ENCODE assay signal across 11 cellular contexts in the genomic region with DNA sequence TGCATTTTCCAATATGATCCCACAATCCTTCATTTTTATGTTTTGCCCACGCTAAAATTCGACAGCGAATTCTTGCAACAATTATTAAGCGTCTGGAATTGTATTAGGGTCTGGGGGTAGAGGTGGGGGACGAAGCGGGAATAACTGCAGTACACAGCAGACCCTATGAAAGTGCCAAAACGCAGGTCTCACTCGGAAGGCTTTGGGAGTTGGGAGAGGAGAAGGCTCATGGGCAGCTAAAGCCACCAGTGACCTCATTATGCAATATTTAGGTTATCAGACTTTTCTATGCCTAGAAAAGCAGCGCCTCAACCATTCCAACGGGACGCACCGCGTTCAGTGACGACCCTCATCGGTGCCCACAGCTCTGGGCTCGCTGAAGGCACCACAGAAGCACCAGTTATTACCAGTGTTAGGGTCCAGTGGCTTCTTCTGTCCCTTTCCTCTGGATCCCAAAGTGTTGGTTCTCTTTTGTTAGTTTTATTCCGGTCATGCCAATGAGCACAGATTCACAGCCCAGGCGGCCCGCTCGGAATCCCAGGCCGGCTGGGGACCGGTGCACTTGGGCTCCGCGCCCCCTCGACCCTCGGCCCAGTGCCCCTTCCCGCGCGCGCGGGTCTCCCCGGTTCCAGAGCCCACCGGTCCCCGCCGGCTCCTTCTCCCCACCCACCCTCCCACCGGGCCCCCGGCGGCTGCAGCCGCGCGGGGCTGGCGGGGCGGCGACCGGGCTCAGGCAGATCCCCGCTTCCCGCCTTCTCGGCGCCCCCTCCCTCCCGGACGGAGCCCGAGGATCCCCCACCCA. TPM values are rescaled to one million over a fixed set of nuclear protein-coding genes. Genes with fewer than 3 reads are reported as not detected.
DNase-seq lines count a peak whose midpoint lies in the region; ATAC-seq and TF ChIP-seq lines count a peak whose summit lies in the region.
"Had no signal": no experiment of that assay in that cellular context is flagged by ENCODE, and none has a peak within 500 bp of the region (broad histone marks: within the 10 kb centered on the region; RNA-seq: fewer than 3 reads in every experiment).

No MANE protein-coding gene starts in this region.

- H2BK120ac ChIP-seq in mesendoderm (ENCODE audit: low read depth, low read length), result no peak overlapping the region

- H3K4me3 ChIP-seq in mesendoderm (ENCODE audit: low read length) (peak overlapping the region; percentile 36), upper lobe of right lung (peak overlapping the region; percentile 45)

- peak overlapping the region; percentile 66 for H3K4me2 ChIP-seq in mesendoderm (ENCODE audit: low read length)

- no peak overlapping the region for H4K5ac ChIP-seq in mesendoderm (ENCODE audit: low read length)

- H3K79me2 ChIP-seq in mesendoderm (ENCODE audit: control insufficient read depth, insufficient read depth, low read length), result no peaks in the 10 kb centered on the region

- H3K4ac ChIP-seq in mesendoderm (ENCODE audit: low read depth, low read length), result no peak overlapping the region

- H3K4me3 Mint-ChIP-seq in activated naive CD4-positive, alpha-beta T cell treated with anti-CD3 and anti-CD28 coated beads, Interleukin-2, amount 10 ng/mL, durations not matched to agents 7 days and 5 days, result peak overlapping the region; percentile 25

- H3K27me3 Mint-ChIP-seq in activated naive CD4-positive, alpha-beta T cell treated with anti-CD3 and anti-CD28 coated beads, Interleukin-2, amount 10 ng/mL, durations not matched to agents 7 days and 5 days, result peaks cover 79% of the 10 kb centered on the region

- H3K27ac Mint-ChIP-seq in activated naive CD4-positive, alpha-beta T cell treated with anti-CD3 and anti-CD28 coated beads, Interleukin-2, amount 10 ng/mL, durations not matched to agents 7 days and 5 days, result peak overlapping the region; percentile 25
- H3K27ac Mint-ChIP-seq: CD14-positive monocyte; stimulated activated naive CD8-positive, alpha-beta T cell treated with anti-CD3 and anti-CD28 coated beads, Interleukin-15, amount 100 ng/mL, for 72 hours had no signal

- no peak overlapping the region for H3K23ac ChIP-seq in mesendoderm (ENCODE audit: low read length)

- peak overlapping the region; percentile 81 for H3K56ac ChIP-seq in mesendoderm (ENCODE audit: low read length)

- no peaks in the 10 kb centered on the region for H3K9me3 Mint-ChIP-seq in activated naive CD4-positive, alpha-beta T cell treated with anti-CD3 and anti-CD28 coated beads, Interleukin-2, amount 10 ng/mL, durations not matched to agents 7 days and 5 days

- no peak overlapping the region for H2BK5ac ChIP-seq in mesendoderm (ENCODE audit: low read length)

- no peak overlapping the region for H3K27ac ChIP-seq in mesendoderm (ENCODE audit: low read depth, low read length)
- H3K27ac ChIP-seq in upper lobe of right lung, result no peak overlapping the region

- H3K27me3 ChIP-seq in mesendoderm (ENCODE audit: insufficient read depth, low read length, poor library complexity), result peaks cover 16% of the 10 kb centered on the region
- peaks cover 35% of the 10 kb centered on the region for H3K27me3 ChIP-seq in upper lobe of right lung

- no peak overlapping the region for H2BK15ac ChIP-seq in mesendoderm (replicated peaks; ENCODE audit: low read depth)

- no peaks in the 10 kb centered on the region for H3K4me1 ChIP-seq in mesendoderm (ENCODE audit: control insufficient read depth, low read depth, low read length)
- peaks cover 12% of the 10 kb centered on the region for H3K4me1 ChIP-seq in upper lobe of right lung

- CTCF ChIA-PET in activated naive CD4-positive, alpha-beta T cell treated with anti-CD3 and anti-CD28 coated beads, Interleukin-2, amount 10 ng/mL, durations not matched to agents 7 days and 5 days (lab: Charles Lee), result no interaction called here

- H2AK5ac ChIP-seq in mesendoderm (ENCODE audit: low read length), result no peak overlapping the region

- intact Hi-C loops in upper lobe of right lung (cut with DNase I), result no loop called here

- DNase-seq in activated naive CD4-positive, alpha-beta T cell treated with anti-CD3 and anti-CD28 coated beads, Interleukin-2, amount 10 ng/mL, durations not matched to agents 7 days and 5 days, result no peak
- no peak for DNase-seq in activated naive CD4-positive, alpha-beta T cell treated with Interleukin-2 at 50 U/mL for 16 hours
- DNase-seq in cerebellar cortex (ENCODE audit: low spot score) (peak; percentile 39), mesendoderm (no peak), upper lobe of right lung (peak; percentile 58), T-helper 9 cell (no peak)
- no peak for DNase-seq in activated CD8-positive, alpha-beta memory T cell treated with anti-CD3 and anti-CD28 coated beads, Interleukin-2, amount 50 U/mL, for 48 hours

- H3K4me1 Mint-ChIP-seq in activated naive CD4-positive, alpha-beta T cell treated with anti-CD3 and anti-CD28 coated beads, Interleukin-2, amount 10 ng/mL, durations not matched to agents 7 days and 5 days, result peaks cover 6% of the 10 kb centered on the region
- H3K4me1 Mint-ChIP-seq: CD14-positive monocyte; stimulated activated naive CD8-positive, alpha-beta T cell treated with anti-CD3 and anti-CD28 coated beads, Interleukin-15, amount 100 ng/mL, for 72 hours had no signal

- TF ChIP-seq CTCF in upper lobe of right lung (IDR thresholded peaks at IDR 0.05), result no peak

- no CpG with 5 or more reads among the region's 52 CpGs for WGBS in mesendoderm (ENCODE audit: extremely low coverage, insufficient coverage, low lambda C conversion rate)

- no peak overlapping the region for H4K8ac ChIP-seq in mesendoderm (ENCODE audit: low read depth, low read length)

- H3K36me3 ChIP-seq in mesendoderm (ENCODE audit: control insufficient read depth, insufficient read depth, low read length) (no peaks in the 10 kb centered on the region), upper lobe of right lung (no peaks in the 10 kb centered on the region)

- H3K79me1 ChIP-seq in mesendoderm (ENCODE audit: low read length), result no peaks in the 10 kb centered on the region

- H3K18ac ChIP-seq in mesendoderm (ENCODE audit: low read length), result peak overlapping the region; percentile 64

- no peaks in the 10 kb centered on the region for H3K9me3 ChIP-seq in upper lobe of right lung

- ATAC-seq in upper lobe of right lung (no peak), GM18520 (IDR thresholded peaks at IDR 0.05; ENCODE audit: unreplicated experiment) (no peak)

- H3K9ac ChIP-seq in mesendoderm (ENCODE audit: low read length), result peak overlapping the region; percentile 74

- no peaks in the 10 kb centered on the region for H3K36me3 Mint-ChIP-seq in activated naive CD4-positive, alpha-beta T cell treated with anti-CD3 and anti-CD28 coated beads, Interleukin-2, amount 10 ng/mL, durations not matched to agents 7 days and 5 days
- H3K36me3 Mint-ChIP-seq: CD14-positive monocyte had no signal

RNA-seq across cellular contexts. Expression of a gene that starts 0.7 kb away (rescaled TPM):
- 1.2 TPM for polyA plus RNA-seq in mesendoderm (2013, experiment 1 of 2)
- polyA plus RNA-seq in mesendoderm (2013, experiment 2 of 2), result 1.2 TPM
- total RNA-seq in upper lobe of right lung, result 7.0 TPM
- total RNA-seq: HT1080 had no signal
- polyA plus RNA-seq: CD14-positive monocyte had no signal

Comparison
In these comparisons a context has a peak if more than half of its experiments do, and no peak if none do; other contexts are left out.
1. DNase-seq: peak in cerebellar cortex (single experiment) and upper lobe of right lung (single experiment); none in activated naive CD4-positive, alpha-beta T cell treated with anti-CD3 and anti-CD28 coated beads, Interleukin-2, amount 10 ng/mL, durations not matched to agents 7 days and 5 days (single experiment), activated naive CD4-positive, alpha-beta T cell treated with Interleukin-2 at 50 U/mL for 16 hours (single experiment), mesendoderm (single experiment), T-helper 9 cell (single experiment) and activated CD8-positive, alpha-beta memory T cell treated with anti-CD3 and anti-CD28 coated beads, Interleukin-2, amount 50 U/mL, for 48 hours (single experiment).